1 cellular context compared by ENCODE assay signal in the genomic region with DNA sequence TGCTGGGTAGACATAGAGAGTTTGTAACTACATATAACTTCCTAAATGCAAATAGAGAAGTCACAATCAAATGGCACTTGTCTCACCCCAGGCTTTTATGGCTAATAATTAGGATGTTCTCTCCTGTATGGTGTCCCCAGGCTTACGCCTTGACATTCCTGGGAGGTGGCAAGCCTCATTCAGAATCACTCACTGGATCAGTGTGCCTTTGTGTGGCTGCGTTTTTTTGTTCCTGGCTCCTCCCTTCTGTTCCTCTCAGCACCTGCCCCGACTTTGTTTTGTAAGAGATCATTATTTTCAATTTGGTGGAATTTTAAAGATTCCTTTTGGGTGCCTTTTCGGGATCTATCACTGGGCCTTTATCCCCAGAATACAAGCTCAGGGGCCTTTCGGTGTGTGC.
TF ChIP-seq lines count a peak whose summit lies in the region.

No MANE protein-coding gene starts in this region.

TF ChIP-seq in GM23338, 12 proteins besides CTCF, POLR2A, EP300 and RAD21 (continued from another document):
- TF ChIP-seq, protein P1, sequence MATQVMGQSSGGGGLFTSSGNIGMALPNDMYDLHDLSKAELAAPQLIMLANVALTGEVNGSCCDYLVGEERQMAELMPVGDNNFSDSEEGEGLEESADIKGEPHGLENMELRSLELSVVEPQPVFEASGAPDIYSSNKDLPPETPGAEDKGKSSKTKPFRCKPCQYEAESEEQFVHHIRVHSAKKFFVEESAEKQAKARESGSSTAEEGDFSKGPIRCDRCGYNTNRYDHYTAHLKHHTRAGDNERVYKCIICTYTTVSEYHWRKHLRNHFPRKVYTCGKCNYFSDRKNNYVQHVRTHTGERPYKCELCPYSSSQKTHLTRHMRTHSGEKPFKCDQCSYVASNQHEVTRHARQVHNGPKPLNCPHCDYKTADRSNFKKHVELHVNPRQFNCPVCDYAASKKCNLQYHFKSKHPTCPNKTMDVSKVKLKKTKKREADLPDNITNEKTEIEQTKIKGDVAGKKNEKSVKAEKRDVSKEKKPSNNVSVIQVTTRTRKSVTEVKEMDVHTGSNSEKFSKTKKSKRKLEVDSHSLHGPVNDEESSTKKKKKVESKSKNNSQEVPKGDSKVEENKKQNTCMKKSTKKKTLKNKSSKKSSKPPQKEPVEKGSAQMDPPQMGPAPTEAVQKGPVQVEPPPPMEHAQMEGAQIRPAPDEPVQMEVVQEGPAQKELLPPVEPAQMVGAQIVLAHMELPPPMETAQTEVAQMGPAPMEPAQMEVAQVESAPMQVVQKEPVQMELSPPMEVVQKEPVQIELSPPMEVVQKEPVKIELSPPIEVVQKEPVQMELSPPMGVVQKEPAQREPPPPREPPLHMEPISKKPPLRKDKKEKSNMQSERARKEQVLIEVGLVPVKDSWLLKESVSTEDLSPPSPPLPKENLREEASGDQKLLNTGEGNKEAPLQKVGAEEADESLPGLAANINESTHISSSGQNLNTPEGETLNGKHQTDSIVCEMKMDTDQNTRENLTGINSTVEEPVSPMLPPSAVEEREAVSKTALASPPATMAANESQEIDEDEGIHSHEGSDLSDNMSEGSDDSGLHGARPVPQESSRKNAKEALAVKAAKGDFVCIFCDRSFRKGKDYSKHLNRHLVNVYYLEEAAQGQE (IDR thresholded peaks at IDR 0.05; ENCODE audit: unreplicated experiment): no peak
- TF ChIP-seq NANOG (IDR thresholded peaks at IDR 0.05; ENCODE audit: borderline replicate concordance): no peak
- TF ChIP-seq, protein P2, sequence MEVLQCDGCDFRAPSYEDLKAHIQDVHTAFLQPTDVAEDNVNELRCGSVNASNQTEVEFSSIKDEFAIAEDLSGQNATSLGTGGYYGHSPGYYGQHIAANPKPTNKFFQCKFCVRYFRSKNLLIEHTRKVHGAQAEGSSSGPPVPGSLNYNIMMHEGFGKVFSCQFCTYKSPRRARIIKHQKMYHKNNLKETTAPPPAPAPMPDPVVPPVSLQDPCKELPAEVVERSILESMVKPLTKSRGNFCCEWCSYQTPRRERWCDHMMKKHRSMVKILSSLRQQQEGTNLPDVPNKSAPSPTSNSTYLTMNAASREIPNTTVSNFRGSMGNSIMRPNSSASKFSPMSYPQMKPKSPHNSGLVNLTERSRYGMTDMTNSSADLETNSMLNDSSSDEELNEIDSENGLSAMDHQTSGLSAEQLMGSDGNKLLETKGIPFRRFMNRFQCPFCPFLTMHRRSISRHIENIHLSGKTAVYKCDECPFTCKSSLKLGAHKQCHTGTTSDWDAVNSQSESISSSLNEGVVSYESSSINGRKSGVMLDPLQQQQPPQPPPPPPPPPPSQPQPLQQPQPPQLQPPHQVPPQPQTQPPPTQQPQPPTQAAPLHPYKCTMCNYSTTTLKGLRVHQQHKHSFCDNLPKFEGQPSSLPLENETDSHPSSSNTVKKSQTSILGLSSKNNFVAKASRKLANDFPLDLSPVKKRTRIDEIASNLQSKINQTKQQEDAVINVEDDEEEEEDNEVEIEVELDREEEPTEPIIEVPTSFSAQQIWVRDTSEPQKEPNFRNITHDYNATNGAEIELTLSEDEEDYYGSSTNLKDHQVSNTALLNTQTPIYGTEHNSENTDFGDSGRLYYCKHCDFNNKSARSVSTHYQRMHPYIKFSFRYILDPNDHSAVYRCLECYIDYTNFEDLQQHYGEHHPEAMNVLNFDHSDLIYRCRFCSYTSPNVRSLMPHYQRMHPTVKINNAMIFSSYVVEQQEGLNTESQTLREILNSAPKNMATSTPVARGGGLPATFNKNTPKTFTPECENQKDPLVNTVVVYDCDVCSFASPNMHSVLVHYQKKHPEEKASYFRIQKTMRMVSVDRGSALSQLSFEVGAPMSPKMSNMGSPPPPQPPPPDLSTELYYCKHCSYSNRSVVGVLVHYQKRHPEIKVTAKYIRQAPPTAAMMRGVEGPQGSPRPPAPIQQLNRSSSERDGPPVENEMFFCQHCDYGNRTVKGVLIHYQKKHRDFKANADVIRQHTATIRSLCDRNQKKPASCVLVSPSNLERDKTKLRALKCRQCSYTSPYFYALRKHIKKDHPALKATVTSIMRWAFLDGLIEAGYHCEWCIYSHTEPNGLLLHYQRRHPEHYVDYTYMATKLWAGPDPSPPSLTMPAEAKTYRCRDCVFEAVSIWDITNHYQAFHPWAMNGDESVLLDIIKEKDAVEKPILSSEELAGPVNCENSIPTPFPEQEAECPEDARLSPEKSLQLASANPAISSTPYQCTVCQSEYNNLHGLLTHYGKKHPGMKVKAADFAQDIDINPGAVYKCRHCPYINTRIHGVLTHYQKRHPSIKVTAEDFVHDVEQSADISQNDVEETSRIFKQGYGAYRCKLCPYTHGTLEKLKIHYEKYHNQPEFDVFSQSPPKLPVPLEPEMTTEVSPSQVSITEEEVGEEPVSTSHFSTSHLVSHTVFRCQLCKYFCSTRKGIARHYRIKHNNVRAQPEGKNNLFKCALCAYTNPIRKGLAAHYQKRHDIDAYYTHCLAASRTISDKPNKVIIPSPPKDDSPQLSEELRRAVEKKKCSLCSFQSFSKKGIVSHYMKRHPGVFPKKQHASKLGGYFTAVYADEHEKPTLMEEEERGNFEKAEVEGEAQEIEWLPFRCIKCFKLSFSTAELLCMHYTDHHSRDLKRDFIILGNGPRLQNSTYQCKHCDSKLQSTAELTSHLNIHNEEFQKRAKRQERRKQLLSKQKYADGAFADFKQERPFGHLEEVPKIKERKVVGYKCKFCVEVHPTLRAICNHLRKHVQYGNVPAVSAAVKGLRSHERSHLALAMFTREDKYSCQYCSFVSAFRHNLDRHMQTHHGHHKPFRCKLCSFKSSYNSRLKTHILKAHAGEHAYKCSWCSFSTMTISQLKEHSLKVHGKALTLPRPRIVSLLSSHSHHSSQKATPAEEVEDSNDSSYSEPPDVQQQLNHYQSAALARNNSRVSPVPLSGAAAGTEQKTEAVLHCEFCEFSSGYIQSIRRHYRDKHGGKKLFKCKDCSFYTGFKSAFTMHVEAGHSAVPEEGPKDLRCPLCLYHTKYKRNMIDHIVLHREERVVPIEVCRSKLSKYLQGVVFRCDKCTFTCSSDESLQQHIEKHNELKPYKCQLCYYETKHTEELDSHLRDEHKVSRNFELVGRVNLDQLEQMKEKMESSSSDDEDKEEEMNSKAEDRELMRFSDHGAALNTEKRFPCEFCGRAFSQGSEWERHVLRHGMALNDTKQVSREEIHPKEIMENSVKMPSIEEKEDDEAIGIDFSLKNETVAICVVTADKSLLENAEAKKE (CRISPR knock-in tag; IDR thresholded peaks at IDR 0.05): no peak
- no peak for TF ChIP-seq POLR2AphosphoS5 (IDR thresholded peaks at IDR 0.05; ENCODE audit: low read depth)
TF ChIP-seq in GM23338: peak in this region for 0.
